Comparison of ENCODE assay signal across 11 cellular contexts in the genomic region with DNA sequence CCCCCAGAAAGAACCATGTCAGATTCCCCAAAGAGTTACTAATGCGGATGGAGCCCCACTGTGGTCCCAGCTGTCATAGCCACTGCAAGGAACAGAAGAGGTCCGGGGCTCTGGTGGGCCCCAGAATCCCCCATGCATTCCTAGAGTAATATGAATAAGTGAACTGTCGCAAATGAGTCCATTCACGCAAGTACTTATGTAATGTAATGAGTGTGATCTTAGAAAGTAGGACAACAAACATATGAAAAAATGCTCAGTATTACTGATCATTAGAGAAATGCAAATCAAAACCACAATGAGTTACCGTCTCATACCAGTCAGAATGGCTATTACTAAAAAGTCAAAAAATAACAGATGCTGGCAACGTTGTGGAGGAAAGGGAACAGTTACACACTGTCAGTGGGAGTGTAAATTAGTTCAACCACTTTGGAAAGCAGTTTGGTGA.
DNase-seq lines count a peak whose midpoint lies in the region; ATAC-seq, FAIRE-seq and TF ChIP-seq lines count a peak whose summit lies in the region.
"Had no signal": no experiment of that assay in that cellular context is flagged by ENCODE, and none has a peak within 500 bp of the region (broad histone marks: within the 10 kb centered on the region; RNA-seq: fewer than 3 reads in every experiment).

No MANE protein-coding gene starts in this region.

- DNase-seq in GM13976 (ENCODE audit: low spot score) = peak; percentile 43
- no peak for DNase-seq in NOMO-1 (lab: John Stamatoyannopoulos, UW; ENCODE audit: unreplicated experiment in 2 of 2)
- no peak for DNase-seq in NCI-H524 treated with DMSO at 0.1 percent for 48 hours (lab: John Stamatoyannopoulos, UW)
- DNase-seq in small intestine = no peak
- DNase-seq in SKM-1 (lab: John Stamatoyannopoulos, UW; ENCODE audit: unreplicated experiment) = no peak
- DNase-seq: NCI-H1048; stimulated activated CD4-positive, alpha-beta T cell treated with anti-CD3 and anti-CD28 coated beads, Interleukin-15, amount 100 ng/mL, for 24 hours; trophoblast cell had no signal

- ATAC-seq in GM19035 (IDR thresholded peaks at IDR 0.05; ENCODE audit: unreplicated experiment) (peak; percentile 78), HG02763 (IDR thresholded peaks at IDR 0.05; ENCODE audit: unreplicated experiment) (peak; percentile 50), HG03571 (IDR thresholded peaks at IDR 0.05; ENCODE audit: unreplicated experiment) (peak; percentile 61)

- in situ Hi-C loops in GM13976 (cut with MboI; ENCODE audit: low sequenced_read_pairs, unreplicated experiment) = no loop called here

- no peaks in the 10 kb centered on the region for H3K27me3 ChIP-seq in small intestine (ENCODE audit: control insufficient read depth in 2 of 2, insufficient read depth in 2 of 2, low read length in 2 of 2)

- no peak for FAIRE-seq in small intestine (lab: Jason Lieb, UNC)

- H3K4me3 ChIP-seq in small intestine (ENCODE audit: low read depth in 1 of 2, low read length in 2 of 2) = no peak overlapping the region

- H3K9me3 ChIP-seq in small intestine (ENCODE audit: control insufficient read depth, low read depth) = no peaks in the 10 kb centered on the region

- no peaks in the 10 kb centered on the region for H3K36me3 ChIP-seq in small intestine (ENCODE audit: control insufficient read depth in 2 of 2, insufficient read depth in 2 of 2, low read length in 2 of 2)

- H3K27ac ChIP-seq in small intestine (ENCODE audit: low read depth in 1 of 2, low read length in 1 of 2) = no peak overlapping the region

- peak; percentile 21 for TF ChIP-seq CTCF in GM13976 (IDR thresholded peaks at IDR 0.05; ENCODE audit: borderline replicate concordance, control extremely low read depth, extremely low read depth, insufficient read depth, missing control alignments)

- no peaks in the 10 kb centered on the region for H3K4me1 ChIP-seq in small intestine (ENCODE audit: control insufficient read depth in 2 of 2, insufficient read depth in 1 of 2, low read depth in 1 of 2, low read length in 1 of 2)

- WGBS in small intestine, 3 donors = 66 to 86% (median 73%) methylated on average over 6 of the region's 6 CpGs
